ENCODE assay signal across 1 cellular context in genomic region chr12:93571854-93572711, GRCh38.
TF ChIP-seq lines count a peak whose summit lies in the region.

A gene with protein sequence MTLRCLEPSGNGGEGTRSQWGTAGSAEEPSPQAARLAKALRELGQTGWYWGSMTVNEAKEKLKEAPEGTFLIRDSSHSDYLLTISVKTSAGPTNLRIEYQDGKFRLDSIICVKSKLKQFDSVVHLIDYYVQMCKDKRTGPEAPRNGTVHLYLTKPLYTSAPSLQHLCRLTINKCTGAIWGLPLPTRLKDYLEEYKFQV (plus strand): TSS chr12:93572675. CDS start chr12:93572898, 223 bp downstream.

TF ChIP-seq in IMR-90, 13 proteins besides CTCF, POLR2A, EP300 and RAD21 (continued from another document):
- TF ChIP-seq USF2 (IDR thresholded peaks at IDR 0.05; ENCODE audit: low read depth, low read length), result no peak
- TF ChIP-seq MAZ (IDR thresholded peaks at IDR 0.05; ENCODE audit: borderline replicate concordance, low read depth, low read length), result no peak
- no peak for TF ChIP-seq SMC3 (IDR thresholded peaks at IDR 0.05; ENCODE audit: low read depth, low read length)
- no peak for TF ChIP-seq CEBPB (IDR thresholded peaks at IDR 0.05; ENCODE audit: low read depth, low read length)
- no peak for TF ChIP-seq ELK1 (IDR thresholded peaks at IDR 0.05; ENCODE audit: borderline replicate concordance, low read depth, low read length)
- no peak for TF ChIP-seq CHD1 (IDR thresholded peaks at IDR 0.05; ENCODE audit: low read depth, low read length)
